In the genomic region with DNA sequence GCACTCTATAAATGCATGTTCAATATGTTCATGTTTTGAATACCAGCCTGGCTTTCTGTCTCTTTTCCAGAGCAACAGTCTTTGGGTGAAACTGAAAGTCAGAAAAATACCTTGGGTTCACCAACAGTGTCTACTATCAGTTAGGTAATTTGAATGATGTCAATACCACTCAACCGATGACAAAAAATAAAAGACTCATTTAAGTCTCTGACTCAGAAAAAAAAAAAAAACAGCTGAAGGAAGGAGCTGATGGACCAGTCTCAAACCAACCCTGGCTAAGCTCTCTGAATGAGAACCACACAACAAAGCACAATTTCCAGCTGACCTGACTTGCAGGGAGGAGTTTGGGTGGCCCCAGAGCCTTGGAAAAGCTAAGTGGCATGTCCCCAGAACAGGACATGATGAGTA, we compare ENCODE assay signal across 10 cellular contexts. TPM values are rescaled to one million over a fixed set of nuclear protein-coding genes. Genes with fewer than 3 reads are reported as not detected.
DNase-seq lines count a peak whose midpoint lies in the region; ATAC-seq, FAIRE-seq and TF ChIP-seq lines count a peak whose summit lies in the region.
"Had no signal": no experiment of that assay in that cellular context is flagged by ENCODE, and none has a peak within 500 bp of the region (broad histone marks: within the 10 kb centered on the region; RNA-seq: fewer than 3 reads in every experiment).

No MANE protein-coding gene starts in this region.

- no peak for FAIRE-seq in small intestine (lab: Jason Lieb, UNC)
- FAIRE-seq: H1 had no signal

- H3K27ac ChIP-seq in HEK293 (ENCODE audit: extremely low read depth, low read depth, low read length) (no peak overlapping the region), small intestine (ENCODE audit: low read depth in 1 of 2, low read length in 1 of 2) (no peak overlapping the region), GM23338 (ENCODE audit: low read depth) (no peak overlapping the region)

- H3K4me1 ChIP-seq in HEK293 (ENCODE audit: control insufficient read depth, insufficient read depth, low read length), result peaks cover 6% of the 10 kb centered on the region
- H3K4me1 ChIP-seq in small intestine (ENCODE audit: control insufficient read depth in 2 of 2, insufficient read depth in 1 of 2, low read depth in 1 of 2, low read length in 1 of 2), result peaks cover 5 to 15% of the 10 kb centered on the region in 2 donors
- peaks cover 6% of the 10 kb centered on the region; the same call in 1 of the 2 replicates for H3K4me1 ChIP-seq in GM23338 (ENCODE audit: insufficient read depth)

- peaks cover 21% of the 10 kb centered on the region for H3K4me1 Mint-ChIP-seq in activated T-cell treated with anti-CD3 and anti-CD28 coated beads, Interleukin-2, amount 50 U/mL, for 72 hours (ENCODE audit: low read depth)
- H3K4me1 Mint-ChIP-seq in GM23338, result peaks cover under 1% of the 10 kb centered on the region; the same call in 1 of the 3 replicates

- H3K36me3 ChIP-seq in HEK293 (ENCODE audit: control insufficient read depth in 2 of 2, insufficient read depth in 1 of 2, low read length in 2 of 2), result no peaks in the 10 kb centered on the region
- H3K36me3 ChIP-seq in small intestine (ENCODE audit: control insufficient read depth in 2 of 2, insufficient read depth in 2 of 2, low read length in 2 of 2), result no peaks in the 10 kb centered on the region
- H3K36me3 ChIP-seq in GM23338 (ENCODE audit: insufficient read depth), result no peaks in the 10 kb centered on the region

- no peaks in the 10 kb centered on the region for H3K9me3 Mint-ChIP-seq in activated T-cell treated with anti-CD3 and anti-CD28 coated beads, Interleukin-2, amount 50 U/mL, for 72 hours
- no peaks in the 10 kb centered on the region for H3K9me3 Mint-ChIP-seq in GM23338

- peaks cover 7% of the 10 kb centered on the region for H3K27me3 Mint-ChIP-seq in activated T-cell treated with anti-CD3 and anti-CD28 coated beads, Interleukin-2, amount 50 U/mL, for 72 hours (ENCODE audit: low read depth)
- no peaks in the 10 kb centered on the region for H3K27me3 Mint-ChIP-seq in GM23338 (ENCODE audit: insufficient read depth, low read depth, poor library complexity)

- no peaks in the 10 kb centered on the region for H3F3A ChIP-seq in GM23338 (replicated peaks; ENCODE audit: low read depth)

- CTCF ChIA-PET in HEK293 (lab: Yijun Ruan, JAX), result interaction anchor here (0.6 to 0.9 kb wide), 2 partner anchors 41 to 79 kb away, joined by 3 read pairs; no protein-coding TSS in a partner anchor

- TF ChIP-seq CTCF in HEK293 (tag by site-specific recombination; IDR thresholded peaks at IDR 0.05) (no peak), GM23338 (conservative IDR thresholded peaks at IDR 0.05; ENCODE audit: low read depth in 2 of 2) (no peak)

- peaks cover 0 to 4% of the 10 kb centered on the region in 2 donors for H3K36me3 Mint-ChIP-seq in activated T-cell treated with anti-CD3 and anti-CD28 coated beads, Interleukin-2, amount 50 U/mL, for 72 hours (ENCODE audit: insufficient read depth in 2 of 2)
- no peaks in the 10 kb centered on the region for H3K36me3 Mint-ChIP-seq in GM23338 (ENCODE audit: low read depth)

- H3K4me3 ChIP-seq in HEK293 (ENCODE audit: low read depth, low read length) (no peak overlapping the region), small intestine (ENCODE audit: low read depth in 1 of 2, low read length in 2 of 2) (no peak overlapping the region), GM23338 (no peak overlapping the region)

- H3K9me3 ChIP-seq in HEK293 (ENCODE audit: control insufficient read depth, insufficient read depth, low read depth, low read length) (no peaks in the 10 kb centered on the region), small intestine (ENCODE audit: control insufficient read depth, low read depth) (no peaks in the 10 kb centered on the region)

- 0 out of 2 replicates have a peak, but pooled peaks cover 9% of the 10 kb centered on the region for H3K9me2 ChIP-seq in GM23338 (ENCODE audit: insufficient read depth)

- POLR2A ChIA-PET in HEK293 (lab: Yijun Ruan, JAX), result interaction anchor here (0.6 to 1.7 kb wide), 2 partner anchors 18 to 32 kb away, joined by 3 read pairs; no protein-coding TSS in a partner anchor

- H3K79me2 ChIP-seq in GM23338 (replicated peaks; ENCODE audit: insufficient read depth), result no peaks in the 10 kb centered on the region

- H3K4me3 Mint-ChIP-seq in activated T-cell treated with anti-CD3 and anti-CD28 coated beads, Interleukin-2, amount 50 U/mL, for 72 hours, result peak overlapping the region; percentile 52 to 78
- H3K4me3 Mint-ChIP-seq in GM23338, result no peak overlapping the region

- H4K20me1 ChIP-seq in GM23338 (replicated peaks; ENCODE audit: insufficient read depth), result no peaks in the 10 kb centered on the region

- WGBS in small intestine, 3 donors, result 0 to 49% (median 24%) methylated on average over 1 of the region's 1 CpG

- H3K4me2 ChIP-seq in GM23338, result no peak overlapping the region

- no peak overlapping the region for H2AFZ ChIP-seq in GM23338

- H3K27me3 ChIP-seq in small intestine (ENCODE audit: control insufficient read depth in 2 of 2, insufficient read depth in 2 of 2, low read length in 2 of 2), result no peaks in the 10 kb centered on the region
- no peaks in the 10 kb centered on the region for H3K27me3 ChIP-seq in GM23338 (ENCODE audit: insufficient read depth)

- peak; percentile 25 to 33 for DNase-seq in activated T-cell treated with anti-CD3 and anti-CD28 coated beads, Interleukin-2, amount 50 U/mL, for 72 hours
- no peak for DNase-seq in activated T-cell treated with anti-CD3 and anti-CD28 coated beads, Interleukin-2, amount 50 U/mL, for 1 hour
- DNase-seq in small intestine (peak; percentile 27), ecto neural progenitor cell (ENCODE audit: low spot score) (no peak), GM23338 (ENCODE audit: low spot score) (no peak)
- DNase-seq in stimulated activated naive CD4-positive, alpha-beta T cell treated with Interleukin-2 at 50 U/mL for 16 hours (lab: John Stamatoyannopoulos, UW), result no peak
- DNase-seq: NCI-H524 treated with DMSO at 0.1 percent for 48 hours had no signal

- peak; percentile 93 to 96 for ATAC-seq in activated T-cell treated with anti-CD3 and anti-CD28 coated beads, Interleukin-2, amount 50 U/mL, for 72 hours (replicated peaks in 1 of 2)
- ATAC-seq in HG03565 (IDR thresholded peaks at IDR 0.05; ENCODE audit: unreplicated experiment), result peak; percentile 88
- no peak for ATAC-seq in GM23338

- H3K27ac Mint-ChIP-seq in activated T-cell treated with anti-CD3 and anti-CD28 coated beads, Interleukin-2, amount 50 U/mL, for 72 hours, result peak overlapping the region; percentile 4
- H3K27ac Mint-ChIP-seq in GM23338, result no peak overlapping the region

TF ChIP-seq in HEK293, 187 proteins besides CTCF, POLR2A, EP300 and RAD21:
- TF ChIP-seq ZNF184 (tag by site-specific recombination; IDR thresholded peaks at IDR 0.05), result 0 out of 2 replicates have a peak, but pooled peaks have one; percentile 18
- TF ChIP-seq ZNF629 (tag by site-specific recombination; IDR thresholded peaks at IDR 0.05), result peak; percentile 73
- TF ChIP-seq ZNF223 (tag by site-specific recombination; IDR thresholded peaks at IDR 0.05), result no peak
- TF ChIP-seq ZNF660 (tag by site-specific recombination; IDR thresholded peaks at IDR 0.05), result no peak
- no peak for TF ChIP-seq ZNF707 (tag by site-specific recombination; IDR thresholded peaks at IDR 0.05)

TF ChIP-seq in GM23338, 12 proteins besides CTCF, POLR2A, EP300 and RAD21 (continues in another document):
- TF ChIP-seq EZH2 (IDR thresholded peaks at IDR 0.05; ENCODE audit: low read depth, unreplicated experiment) (no peak), ZNF331 (CRISPR knock-in tag; IDR thresholded peaks at IDR 0.05; ENCODE audit: low read depth) (no peak), POLR2AphosphoS5 (IDR thresholded peaks at IDR 0.05; ENCODE audit: low read depth) (no peak), EZH2phosphoT487 (IDR thresholded peaks at IDR 0.05; ENCODE audit: unreplicated experiment) (no peak), STAT1 (IDR thresholded peaks at IDR 0.05; ENCODE audit: unreplicated experiment) (no peak), CREB1 (CRISPR knock-in tag; IDR thresholded peaks at IDR 0.05; ENCODE audit: low read depth) (no peak), JUNB (IDR thresholded peaks at IDR 0.05; ENCODE audit: unreplicated experiment) (no peak), NANOG (IDR thresholded peaks at IDR 0.05; ENCODE audit: borderline replicate concordance) (no peak)
- TF ChIP-seq, protein P1, sequence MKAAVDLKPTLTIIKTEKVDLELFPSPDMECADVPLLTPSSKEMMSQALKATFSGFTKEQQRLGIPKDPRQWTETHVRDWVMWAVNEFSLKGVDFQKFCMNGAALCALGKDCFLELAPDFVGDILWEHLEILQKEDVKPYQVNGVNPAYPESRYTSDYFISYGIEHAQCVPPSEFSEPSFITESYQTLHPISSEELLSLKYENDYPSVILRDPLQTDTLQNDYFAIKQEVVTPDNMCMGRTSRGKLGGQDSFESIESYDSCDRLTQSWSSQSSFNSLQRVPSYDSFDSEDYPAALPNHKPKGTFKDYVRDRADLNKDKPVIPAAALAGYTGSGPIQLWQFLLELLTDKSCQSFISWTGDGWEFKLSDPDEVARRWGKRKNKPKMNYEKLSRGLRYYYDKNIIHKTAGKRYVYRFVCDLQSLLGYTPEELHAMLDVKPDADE (IDR thresholded peaks at IDR 0.05), result no peak

RNA-seq across cellular contexts. Expression of a gene that starts 42.5 kb away (rescaled TPM):
- total RNA-seq in activated T-cell treated with anti-CD3 and anti-CD28 coated beads, Interleukin-2, amount 50 U/mL, for 72 hours, result 100 to 1,000 TPM; 186 to 219 TPM
- polyA plus RNA-seq in small intestine, result 10 to 100 TPM; 25.7 to 41.4 (median 32.2) TPM
- 45.1 and 46.6 TPM in 2 replicates for total RNA-seq in GM23338 (2014; rRNA removed; shearing (Covaris generic))
- 18.5 and 21.9 TPM in 2 replicates for polyA plus RNA-seq in GM23338 (2016; fragmentation: Nextera tagmentation; extraction: Ambion mirVana)

Comparison
In these comparisons a context has a peak if more than half of its experiments do, and no peak if none do; other contexts are left out.
1. DNase-seq: peak in activated T-cell treated with anti-CD3 and anti-CD28 coated beads, Interleukin-2, amount 50 U/mL, for 72 hours (2 of 2) and small intestine (single experiment); none in activated T-cell treated with anti-CD3 and anti-CD28 coated beads, Interleukin-2, amount 50 U/mL, for 1 hour (single experiment), ecto neural progenitor cell (single experiment), stimulated activated naive CD4-positive, alpha-beta T cell treated with Interleukin-2 at 50 U/mL for 16 hours (single experiment) and GM23338 (single experiment).